In genomic region chr1:222821239-222821638, GRCh38 we compare ENCODE assay signal across 16 cellular contexts. TPM values are rescaled to one million over a fixed set of nuclear protein-coding genes. Genes with fewer than 3 reads are reported as not detected.
DNase-seq lines count a peak whose midpoint lies in the region; ATAC-seq and TF ChIP-seq lines count a peak whose summit lies in the region.
"Had no signal": no experiment of that assay in that cellular context is flagged by ENCODE, and none has a peak within 500 bp of the region (broad histone marks: within the 10 kb centered on the region; RNA-seq: fewer than 3 reads in every experiment).

No MANE protein-coding gene starts in this region.

- no peaks in the 10 kb centered on the region for H3K9me2 ChIP-seq in GM23248 (ENCODE audit: insufficient read depth)

- H3K4me2 ChIP-seq in GM23248 (ENCODE audit: unreplicated experiment), result peak overlapping the region; percentile 3
- H3K4me2 ChIP-seq: PC-9 had no signal

- H3K4me1 ChIP-seq in GM23248 (ENCODE audit: insufficient read depth) (peaks cover 33% of the 10 kb centered on the region), SJSA1 (replicated peaks) (peaks cover 60% of the 10 kb centered on the region), mucosa of descending colon (ENCODE audit: low read depth) (no peaks in the 10 kb centered on the region)

- intact Hi-C loops in mucosa of descending colon (cut with DNase I, micrococcal nuclease), result no loop called here

- no peak overlapping the region for H2AFZ ChIP-seq in GM23248
- H2AFZ ChIP-seq: PC-9 had no signal

- H3K9ac ChIP-seq in GM23248, result no peak overlapping the region

- DNase-seq in GM23248 (peak; percentile 69), SJSA1 (ENCODE audit: low read depth in 1 of 2, low spot score in 2 of 2) (peak; percentile 57 to 79), fibroblast of mammary gland (ENCODE audit: low read depth) (peak; percentile 68), mucosa of descending colon (no peak), inferior parietal cortex (ENCODE audit: extremely low spot score) (no peak)
- no peak for DNase-seq in activated CD4-positive, CD25-positive, alpha-beta regulatory T cell treated with anti-CD3 and anti-CD28 coated beads, Interleukin-2, amount 50 U/mL, for 72 hours
- DNase-seq: Caco-2; CD4-positive, alpha-beta T cell; DMS153; NCI-H1417 treated with DMSO at 0.1 percent for 48 hours; NCI-H187 treated with DMSO at 0.1 percent for 48 hours; NCI-H226; NCI-H526; PC-9; T-cell had no signal

- H3K79me2 ChIP-seq in GM23248 (ENCODE audit: insufficient read depth), result peaks cover 72% of the 10 kb centered on the region

- in situ Hi-C loops in GM23248 (cut with MboI), result no loop called here

- WGBS in GM23248 (ENCODE audit: low coverage in 1 of 2, low lambda C conversion rate in 2 of 2, missing lambda C conversion rate in 2 of 2), 2 experiments, result 46 to 47% methylated on average over 4 of the region's 4 CpGs

- no peak overlapping the region for H3K27ac ChIP-seq in GM23248
- peak overlapping the region; percentile 59 for H3K27ac ChIP-seq in SJSA1
- H3K27ac ChIP-seq: PC-9 had no signal

- no peaks in the 10 kb centered on the region for H3K9me3 ChIP-seq in GM23248 (ENCODE audit: low read depth)
- no peaks in the 10 kb centered on the region for H3K9me3 ChIP-seq in SJSA1 (replicated peaks)
- no peaks in the 10 kb centered on the region for H3K9me3 ChIP-seq in mucosa of descending colon
- H3K9me3 ChIP-seq: Caco-2 had no signal

- H4K20me1 ChIP-seq in GM23248 (ENCODE audit: insufficient read depth), result no peaks in the 10 kb centered on the region

- H3K27me3 ChIP-seq in GM23248 (replicated peaks; ENCODE audit: insufficient read depth) (no peaks in the 10 kb centered on the region), SJSA1 (replicated peaks) (no peaks in the 10 kb centered on the region)

- peaks cover 30% of the 10 kb centered on the region for H3F3A ChIP-seq in GM23248 (ENCODE audit: insufficient read depth)

- H3K4me3 ChIP-seq in GM23248 (no peak overlapping the region), SJSA1 (no peak overlapping the region), fibroblast of mammary gland (ENCODE audit: control insufficient read depth, low read depth, low read length) (no peak overlapping the region), mucosa of descending colon (no peak overlapping the region)
- H3K4me3 ChIP-seq: PC-9 had no signal

- H3K36me3 ChIP-seq in GM23248 (ENCODE audit: low read depth), result no peaks in the 10 kb centered on the region
- H3K36me3 ChIP-seq in SJSA1, result no peaks in the 10 kb centered on the region
- no peaks in the 10 kb centered on the region for H3K36me3 ChIP-seq in mucosa of descending colon (ENCODE audit: low read depth)

- TF ChIP-seq CTCF in fibroblast of mammary gland (conservative IDR thresholded peaks at IDR 0.05; ENCODE audit: control insufficient read depth, insufficient read depth, low read depth, low read length) (no peak), mucosa of descending colon (IDR thresholded peaks at IDR 0.05) (no peak)

- no peak for ATAC-seq in mucosa of descending colon
- ATAC-seq in HG02763 (IDR thresholded peaks at IDR 0.05; ENCODE audit: unreplicated experiment), result no peak
- ATAC-seq: T-cell had no signal

RNA-seq across cellular contexts. Expression of gene DISP1, which starts 6.4 kb away (rescaled TPM):
- total RNA-seq in GM23248 (2014; rRNA removed; shearing (Covaris generic)), result 1.5 and 2.6 TPM in 2 replicates
- 3.1 and 3.6 TPM in 2 replicates for polyA plus RNA-seq in GM23248 (2016; fragmentation: Nextera tagmentation; extraction: Ambion mirVana)
- 3.7 and 5.2 TPM in 2 replicates for total RNA-seq in SJSA1 (2014; rRNA removed; shearing (Covaris generic))
- total RNA-seq in mucosa of descending colon, result 10 to 100 TPM in 1 of 3 donors, 1 to 10 TPM in 2; 4.7 to 15.8 (median 4.9) TPM

Comparison
In these comparisons a context has a peak if more than half of its experiments do, and no peak if none do; other contexts are left out.
1. DNase-seq: peak in GM23248 (single experiment), SJSA1 (2 of 2) and fibroblast of mammary gland (single experiment); none in mucosa of descending colon (0 of 3), activated CD4-positive, CD25-positive, alpha-beta regulatory T cell treated with anti-CD3 and anti-CD28 coated beads, Interleukin-2, amount 50 U/mL, for 72 hours (single experiment) and inferior parietal cortex (single experiment).